38 cellular contexts compared by ENCODE assay signal in the genomic region with DNA sequence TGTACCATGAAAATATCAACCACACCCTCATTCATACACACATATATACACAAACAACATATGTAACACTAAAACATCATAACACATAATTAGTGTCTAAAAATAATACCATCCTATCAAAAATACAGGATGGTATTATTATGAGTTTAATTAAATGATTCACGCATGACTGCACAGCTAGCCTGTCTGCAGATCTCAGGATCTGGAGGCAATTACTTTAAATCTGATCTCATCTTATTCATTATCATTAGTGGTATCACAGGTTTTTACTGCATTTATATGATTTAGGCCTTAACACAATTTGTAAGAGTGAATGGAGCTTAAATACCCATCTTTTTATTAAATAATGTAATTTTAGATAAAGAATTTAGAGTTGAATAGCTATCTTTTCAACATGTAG.
"Had no signal": no experiment of that assay in that cellular context is flagged by ENCODE, and none has a peak within 500 bp of the region (broad histone marks: within the 10 kb centered on the region; RNA-seq: fewer than 3 reads in every experiment).

No MANE protein-coding gene starts in this region.

- H3K4me1 Mint-ChIP-seq: activated B cell treated with CpG ODN at 0.5 μM for 24 hours; activated CD4-positive, alpha-beta T cell treated with anti-CD3 and anti-CD28 coated beads, Interleukin-2, amount 10 ng/mL, durations not matched to agents 24 days and 14 days; activated naive CD4-positive, alpha-beta T cell treated with anti-CD3 and anti-CD28 coated beads, Interleukin-2, amount 10 ng/mL, durations not matched to agents 7 days and 5 days; activated naive CD4-positive, alpha-beta T cell treated with anti-CD3 and anti-CD28 coated beads, Interleukin-2, amount 50 U/mL, for 24 hours; activated naive CD8-positive, alpha-beta T cell treated with anti-CD3 and anti-CD28 coated beads, Interleukin-2, amount 10 ng/mL, durations not matched to agents 7 days and 5 days; activated naive CD8-positive, alpha-beta T cell treated with anti-CD3 and anti-CD28 coated beads, Interleukin-2, amount 50 U/mL, for 24 hours; activated T-helper 17 cell treated with anti-CD3 and anti-CD28 coated beads, Interleukin-2, amount 50 U/mL, for 72 hours; brain; central memory CD8-positive, alpha-beta T cell had no signal

- H3K27ac ChIP-seq: ascending aorta, cardiac muscle cell, VCaP had no signal

- H3K4me3 Mint-ChIP-seq: activated B cell treated with CpG ODN at 0.5 μM for 24 hours; activated CD4-positive, alpha-beta memory T cell treated with anti-CD3 and anti-CD28 coated beads for 36 hours; activated CD4-positive, alpha-beta T cell treated with anti-CD3 and anti-CD28 coated beads, Interleukin-2, amount 10 ng/mL, durations not matched to agents 24 days and 14 days; activated CD8-positive, alpha-beta T cell treated with anti-CD3 and anti-CD28 coated beads for 36 hours; activated naive CD4-positive, alpha-beta T cell treated with anti-CD3 and anti-CD28 coated beads, Interleukin-2, amount 10 ng/mL, durations not matched to agents 7 days and 5 days; activated naive CD4-positive, alpha-beta T cell treated with anti-CD3 and anti-CD28 coated beads, Interleukin-2, amount 50 U/mL, for 24 hours; activated naive CD8-positive, alpha-beta T cell; activated naive CD8-positive, alpha-beta T cell treated with anti-CD3 and anti-CD28 coated beads, Interleukin-2, amount 10 ng/mL, durations not matched to agents 7 days and 5 days; activated naive CD8-positive, alpha-beta T cell treated with anti-CD3 and anti-CD28 coated beads, Interleukin-2, amount 50 U/mL, for 24 hours; activated T-cell treated with anti-CD3 and anti-CD28 coated beads, Interleukin-2, amount 50 U/mL, for 4 hours; activated T-cell treated with anti-CD3 and anti-CD28 coated beads, Interleukin-2, amount 50 U/mL, for 72 hours; activated T-helper 1 cell treated with anti-CD3 and anti-CD28 coated beads, Interleukin-12 subunit alpha, Interleukin-12 subunit beta, Interleukin-2, Interleukin-4 antibody, amounts not matched to agents 30 ng/mL and 10 ng/mL and 1 ng/mL, durations not matched to agents 14 hours and 24 hours and 36 hours; activated T-helper 17 cell treated with anti-CD3 and anti-CD28 coated beads, Interleukin-2, amount 50 U/mL, for 72 hours; brain; central memory CD8-positive, alpha-beta T cell; T-helper 1 cell treated with Interleukin-12 subunit alpha and Interleukin-12 subunit beta and Interleukin-4 antibody, amounts not matched to agents 30 μg/mL and 1 μg/mL, for 36 hours; T-helper 2 cell treated with Interferon-gamma antibody and Interleukin-4, amounts not matched to agents 5 μg/mL and 100 μg/mL, for 36 hours had no signal

- H3K9me3 ChIP-seq: ascending aorta had no signal

- H3K27ac Mint-ChIP-seq: activated B cell treated with CpG ODN at 0.5 μM for 24 hours; activated CD4-positive, alpha-beta memory T cell treated with anti-CD3 and anti-CD28 coated beads for 36 hours; activated CD4-positive, alpha-beta T cell treated with anti-CD3 and anti-CD28 coated beads, Interleukin-2, amount 10 ng/mL, durations not matched to agents 24 days and 14 days; activated CD8-positive, alpha-beta T cell treated with anti-CD3 and anti-CD28 coated beads for 36 hours; activated naive CD4-positive, alpha-beta T cell treated with anti-CD3 and anti-CD28 coated beads, Interleukin-2, amount 10 ng/mL, durations not matched to agents 7 days and 5 days; activated naive CD4-positive, alpha-beta T cell treated with anti-CD3 and anti-CD28 coated beads, Interleukin-2, amount 50 U/mL, for 24 hours; activated naive CD8-positive, alpha-beta T cell; activated naive CD8-positive, alpha-beta T cell treated with anti-CD3 and anti-CD28 coated beads, Interleukin-2, amount 10 ng/mL, durations not matched to agents 7 days and 5 days; activated naive CD8-positive, alpha-beta T cell treated with anti-CD3 and anti-CD28 coated beads, Interleukin-2, amount 50 U/mL, for 24 hours; activated T-cell treated with anti-CD3 and anti-CD28 coated beads, Interleukin-2, amount 50 U/mL, for 72 hours; activated T-helper 1 cell treated with anti-CD3 and anti-CD28 coated beads, Interleukin-12 subunit alpha, Interleukin-12 subunit beta, Interleukin-2, Interleukin-4 antibody, amounts not matched to agents 30 ng/mL and 10 ng/mL and 1 ng/mL, durations not matched to agents 14 hours and 24 hours and 36 hours; activated T-helper 17 cell treated with anti-CD3 and anti-CD28 coated beads, Interleukin-2, amount 50 U/mL, for 72 hours; T-helper 1 cell treated with Interleukin-12 subunit alpha and Interleukin-12 subunit beta and Interleukin-4 antibody, amounts not matched to agents 30 μg/mL and 1 μg/mL, for 36 hours; T-helper 2 cell treated with Interferon-gamma antibody and Interleukin-4, amounts not matched to agents 5 μg/mL and 100 μg/mL, for 36 hours had no signal

- H3K9me3 Mint-ChIP-seq: activated CD4-positive, alpha-beta T cell treated with anti-CD3 and anti-CD28 coated beads, Interleukin-2, amount 10 ng/mL, durations not matched to agents 24 days and 14 days; activated naive CD4-positive, alpha-beta T cell treated with anti-CD3 and anti-CD28 coated beads, Interleukin-2, amount 50 U/mL, for 24 hours; activated naive CD8-positive, alpha-beta T cell treated with anti-CD3 and anti-CD28 coated beads, Interleukin-2, amount 50 U/mL, for 24 hours had no signal

- H3K4me1 ChIP-seq: ascending aorta had no signal

- DNase-seq: activated B cell treated with CpG ODN at 0.5 μM for 24 hours; activated CD4-positive, alpha-beta memory T cell treated with anti-CD3 and anti-CD28 coated beads for 36 hours; activated CD4-positive, alpha-beta T cell treated with anti-CD3 and anti-CD28 coated beads for 4 hours; activated CD4-positive, alpha-beta T cell treated with anti-CD3 and anti-CD28 coated beads, Interleukin-2, amount 10 ng/mL, durations not matched to agents 24 days and 14 days; activated CD4-positive, alpha-beta T cell treated with anti-CD3 and anti-CD28 coated beads, Interleukin-2, amount 50 U/mL, for 1 hour; activated CD4-positive, alpha-beta T cell treated with anti-CD3 and anti-CD28 coated beads, Interleukin-2, amount 50 U/mL, for 4 hours; activated CD4-positive, CD25-positive, alpha-beta regulatory T cell treated with anti-CD3 and anti-CD28 coated beads, Interleukin-2, amount 50 U/mL, for 72 hours; activated CD8-positive, alpha-beta memory T cell treated with anti-CD3 and anti-CD28 coated beads, Interleukin-2, amount 50 U/mL, for 4 hours; activated CD8-positive, alpha-beta T cell treated with anti-CD3 and anti-CD28 coated beads for 36 hours; activated effector memory CD4-positive, alpha-beta T cell treated with anti-CD3 and anti-CD28 coated beads, Interleukin-2, amount 50 U/mL, for 16 hours; activated gamma-delta T cell treated with Interleukin-2 at 50 U/mL for 16 hours; activated naive CD4-positive, alpha-beta T cell; activated naive CD4-positive, alpha-beta T cell treated with anti-CD3 and anti-CD28 coated beads, Interleukin-2, amount 10 ng/mL, durations not matched to agents 7 days and 5 days; activated naive CD8-positive, alpha-beta T cell treated with anti-CD3 and anti-CD28 coated beads, Interleukin-2, amount 10 ng/mL, durations not matched to agents 7 days and 5 days; activated naive CD8-positive, alpha-beta T cell treated with anti-CD3 and anti-CD28 coated beads, Interleukin-2, amount 50 U/mL, for 24 hours; activated T-cell treated with anti-CD3 and anti-CD28 coated beads for 4 hours; activated T-cell treated with anti-CD3 and anti-CD28 coated beads, Interleukin-2, amount 50 U/mL, for 1 hour; activated T-cell treated with anti-CD3 and anti-CD28 coated beads, Interleukin-2, amount 50 U/mL, for 4 hours; activated T-cell treated with anti-CD3 and anti-CD28 coated beads, Interleukin-2, amount 50 U/mL, for 72 hours; amygdala; anterior cingulate cortex; caudate nucleus; cerebellar nuclear complex; T-helper 2 cell; T-helper 9 cell had no signal

- H3K36me3 ChIP-seq: ascending aorta, cardiac muscle cell had no signal

- H3K27me3 ChIP-seq: ascending aorta, cardiac muscle cell had no signal

- FAIRE-seq: bronchial epithelial cell, TTC549 had no signal

- H3K36me3 Mint-ChIP-seq: activated CD4-positive, alpha-beta memory T cell treated with anti-CD3 and anti-CD28 coated beads for 36 hours; activated naive CD4-positive, alpha-beta T cell treated with anti-CD3 and anti-CD28 coated beads, Interleukin-2, amount 10 ng/mL, durations not matched to agents 7 days and 5 days; activated naive CD4-positive, alpha-beta T cell treated with anti-CD3 and anti-CD28 coated beads, Interleukin-2, amount 50 U/mL, for 24 hours; activated naive CD8-positive, alpha-beta T cell; activated naive CD8-positive, alpha-beta T cell treated with anti-CD3 and anti-CD28 coated beads, Interleukin-2, amount 10 ng/mL, durations not matched to agents 7 days and 5 days; brain had no signal

- H3K27me3 Mint-ChIP-seq: activated B cell treated with CpG ODN at 0.5 μM for 24 hours; activated CD4-positive, alpha-beta memory T cell treated with anti-CD3 and anti-CD28 coated beads for 36 hours; activated CD4-positive, alpha-beta T cell treated with anti-CD3 and anti-CD28 coated beads, Interleukin-2, amount 10 ng/mL, durations not matched to agents 24 days and 14 days; activated CD8-positive, alpha-beta T cell treated with anti-CD3 and anti-CD28 coated beads for 36 hours; activated naive CD4-positive, alpha-beta T cell treated with anti-CD3 and anti-CD28 coated beads, Interleukin-2, amount 10 ng/mL, durations not matched to agents 7 days and 5 days; activated naive CD4-positive, alpha-beta T cell treated with anti-CD3 and anti-CD28 coated beads, Interleukin-2, amount 50 U/mL, for 24 hours; activated naive CD8-positive, alpha-beta T cell; activated naive CD8-positive, alpha-beta T cell treated with anti-CD3 and anti-CD28 coated beads, Interleukin-2, amount 10 ng/mL, durations not matched to agents 7 days and 5 days; activated naive CD8-positive, alpha-beta T cell treated with anti-CD3 and anti-CD28 coated beads, Interleukin-2, amount 50 U/mL, for 24 hours; activated T-helper 17 cell treated with anti-CD3 and anti-CD28 coated beads, Interleukin-2, amount 50 U/mL, for 72 hours; central memory CD8-positive, alpha-beta T cell had no signal

- H3K4me3 ChIP-seq: ascending aorta, cardiac muscle cell had no signal
